In genomic region chr13:59531571-59532091, GRCh38 we compare ENCODE assay signal across 8 cellular contexts.
DNase-seq lines count a peak whose midpoint lies in the region; ATAC-seq and TF ChIP-seq lines count a peak whose summit lies in the region.

No MANE protein-coding gene starts in this region.

- TF ChIP-seq CTCF in brain (conservative IDR thresholded peaks at IDR 0.05): no peak

- WGBS in iPS DF 6.9 (ENCODE audit: insufficient coverage, insufficient read length): no CpG with 5 or more reads among the region's 9 CpGs

- H3K9me3 ChIP-seq in iPS DF 6.9 (ENCODE audit: control insufficient read depth, insufficient read depth, low read length) (no peaks in the 10 kb centered on the region), skeletal muscle satellite cell (replicated peaks; ENCODE audit: low read length) (no peaks in the 10 kb centered on the region)

- peaks cover 0 to 2% (median 0%) of the 10 kb centered on the region in 5 experiments for H3K9me3 Mint-ChIP-seq in brain

- no peak for ATAC-seq in HG03521 (IDR thresholded peaks at IDR 0.05; ENCODE audit: unreplicated experiment)

- DNase-seq in stimulated activated CD4-positive, alpha-beta T cell treated with anti-CD3 and anti-CD28 coated beads, Interleukin-15, amount 100 ng/mL, for 24 hours: peak; percentile 12
- no peak for DNase-seq in stimulated activated CD4-positive, alpha-beta T cell treated with anti-CD3 and anti-CD28 coated beads, Interleukin-4, amount 100 ng/mL, for 24 hours
- DNase-seq in NCI-H69 (lab: John Stamatoyannopoulos, UW) (peak; percentile 93), iPS DF 6.9 (ENCODE audit: low read depth, low spot score) (peak; percentile 25), NCI-H2196 treated with DMSO at 0.1 percent for 48 hours (lab: John Stamatoyannopoulos, UW; ENCODE audit: unreplicated experiment) (no peak)

- no peaks in the 10 kb centered on the region for H3K27me3 Mint-ChIP-seq in brain

- H3K4me3 Mint-ChIP-seq in brain: peak overlapping the region in 1 of 5 experiments; percentile 9

- peaks cover 2% of the 10 kb centered on the region; the same call in 1 of the 2 replicates for H3K4me1 ChIP-seq in iPS DF 6.9 (ENCODE audit: control insufficient read depth, insufficient read depth, low read length)
- H3K4me1 ChIP-seq in skeletal muscle satellite cell (ENCODE audit: control insufficient read depth, insufficient read depth, low read length): peaks cover 11% of the 10 kb centered on the region

- H3K4me3 ChIP-seq in iPS DF 6.9 (ENCODE audit: low read length): no peak overlapping the region
- no peak overlapping the region for H3K4me3 ChIP-seq in skeletal muscle satellite cell (ENCODE audit: low read length)

- H3K4me1 Mint-ChIP-seq in brain: peaks cover 32% of the 10 kb centered on the region

- H3K36me3 Mint-ChIP-seq in brain: no peaks in the 10 kb centered on the region

- H3K9ac ChIP-seq in skeletal muscle satellite cell (ENCODE audit: low read depth, low read length): no peak overlapping the region

- peak overlapping the region; percentile 23 for H3K4me2 ChIP-seq in skeletal muscle satellite cell (ENCODE audit: low read length)

- H3K27me3 ChIP-seq in iPS DF 6.9 (ENCODE audit: control insufficient read depth, insufficient read depth, low read length): no peaks in the 10 kb centered on the region
- H3K27me3 ChIP-seq in skeletal muscle satellite cell (ENCODE audit: control insufficient read depth, insufficient read depth, low read length): peaks cover 14% of the 10 kb centered on the region

- H3K36me3 ChIP-seq in iPS DF 6.9 (ENCODE audit: control insufficient read depth, insufficient read depth, low read length) (no peaks in the 10 kb centered on the region), skeletal muscle satellite cell (ENCODE audit: insufficient read depth, low read length) (no peaks in the 10 kb centered on the region)

- peak overlapping the region in 3 of 5 experiments; percentile 54 to 83 (median 73) for H3K27ac Mint-ChIP-seq in brain

- no peak overlapping the region for H3K27ac ChIP-seq in iPS DF 6.9 (ENCODE audit: low read length)

Comparison
In these comparisons a context has a peak if more than half of its experiments do, and no peak if none do; other contexts are left out.
1. DNase-seq: peak in stimulated activated CD4-positive, alpha-beta T cell treated with anti-CD3 and anti-CD28 coated beads, Interleukin-15, amount 100 ng/mL, for 24 hours (single experiment), NCI-H69 (single experiment) and iPS DF 6.9 (single experiment); none in stimulated activated CD4-positive, alpha-beta T cell treated with anti-CD3 and anti-CD28 coated beads, Interleukin-4, amount 100 ng/mL, for 24 hours (single experiment) and NCI-H2196 treated with DMSO at 0.1 percent for 48 hours (single experiment).